ENCODE assay signal across 8 cellular contexts in genomic region chr11:86456075-86456939, GRCh38.
DNase-seq lines count a peak whose midpoint lies in the region; ATAC-seq and TF ChIP-seq lines count a peak whose summit lies in the region.

No MANE protein-coding gene starts in this region.

- H3K27me3 Mint-ChIP-seq in activated T-helper 1 cell treated with anti-CD3 and anti-CD28 coated beads, Interleukin-12 subunit alpha, Interleukin-12 subunit beta, Interleukin-2, Interleukin-4 antibody, amounts not matched to agents 30 ng/mL and 10 ng/mL and 1 ng/mL, durations not matched to agents 14 hours and 24 hours and 36 hours (ENCODE audit: insufficient read depth): no peaks in the 10 kb centered on the region
- no peaks in the 10 kb centered on the region for H3K27me3 Mint-ChIP-seq in osteocyte (ENCODE audit: unreplicated experiment)

- H3K27ac Mint-ChIP-seq in activated T-helper 1 cell treated with anti-CD3 and anti-CD28 coated beads, Interleukin-12 subunit alpha, Interleukin-12 subunit beta, Interleukin-2, Interleukin-4 antibody, amounts not matched to agents 30 ng/mL and 10 ng/mL and 1 ng/mL, durations not matched to agents 14 hours and 24 hours and 36 hours: peak overlapping the region; percentile 40
- H3K27ac Mint-ChIP-seq in osteocyte (ENCODE audit: unreplicated experiment): peak overlapping the region; percentile 61

- 0 out of 2 replicates have a peak, but pooled peaks cover 3% of the 10 kb centered on the region for H4K20me1 ChIP-seq in DND-41 (ENCODE audit: insufficient read depth, low read length)

- no peak overlapping the region for H3K27ac ChIP-seq in DND-41 (ENCODE audit: low read length)
- H3K27ac ChIP-seq in foreskin keratinocyte: no peak overlapping the region
- H3K27ac ChIP-seq in thoracic aorta: no peak overlapping the region

- peaks cover 4% of the 10 kb centered on the region for H3K36me3 Mint-ChIP-seq in activated T-helper 1 cell treated with anti-CD3 and anti-CD28 coated beads, Interleukin-12 subunit alpha, Interleukin-12 subunit beta, Interleukin-2, Interleukin-4 antibody, amounts not matched to agents 30 ng/mL and 10 ng/mL and 1 ng/mL, durations not matched to agents 14 hours and 24 hours and 36 hours (ENCODE audit: low read depth)
- H3K36me3 Mint-ChIP-seq in osteocyte (ENCODE audit: unreplicated experiment): no peaks in the 10 kb centered on the region

- peaks cover 75% of the 10 kb centered on the region for H3K4me1 Mint-ChIP-seq in activated T-helper 1 cell treated with anti-CD3 and anti-CD28 coated beads, Interleukin-12 subunit alpha, Interleukin-12 subunit beta, Interleukin-2, Interleukin-4 antibody, amounts not matched to agents 30 ng/mL and 10 ng/mL and 1 ng/mL, durations not matched to agents 14 hours and 24 hours and 36 hours (ENCODE audit: low read depth)
- H3K4me1 Mint-ChIP-seq in osteocyte (ENCODE audit: unreplicated experiment): peaks cover 54% of the 10 kb centered on the region

- no peaks in the 10 kb centered on the region for H3K9me3 ChIP-seq in DND-41 (ENCODE audit: insufficient read depth, low read length, severe bottlenecking)
- no peaks in the 10 kb centered on the region for H3K9me3 ChIP-seq in thoracic aorta

- H3K4me2 ChIP-seq in DND-41 (ENCODE audit: insufficient read depth, low read length): no peak overlapping the region

- no peaks in the 10 kb centered on the region for H3K36me3 ChIP-seq in DND-41 (ENCODE audit: insufficient read depth, low read length)
- H3K36me3 ChIP-seq in thoracic aorta: no peaks in the 10 kb centered on the region

- H3K4me3 Mint-ChIP-seq in activated T-helper 1 cell treated with anti-CD3 and anti-CD28 coated beads, Interleukin-12 subunit alpha, Interleukin-12 subunit beta, Interleukin-2, Interleukin-4 antibody, amounts not matched to agents 30 ng/mL and 10 ng/mL and 1 ng/mL, durations not matched to agents 14 hours and 24 hours and 36 hours: no peak overlapping the region
- H3K4me3 Mint-ChIP-seq in osteocyte (ENCODE audit: unreplicated experiment): no peak overlapping the region

- peak; percentile 97 for ATAC-seq in DND-41 (ENCODE audit: insufficient read depth, low read depth)
- peak; percentile 88 for ATAC-seq in GM21723 (IDR thresholded peaks at IDR 0.05; ENCODE audit: unreplicated experiment)
- ATAC-seq in foreskin keratinocyte: peak; percentile 63
- no peak for ATAC-seq in thoracic aorta (ENCODE audit: insufficient number of reproducible peaks, low FRiP score, low read depth)

- H3K27me3 ChIP-seq in DND-41 (ENCODE audit: insufficient read depth, low read length, poor library complexity) (peaks cover 4% of the 10 kb centered on the region), foreskin keratinocyte (no peaks in the 10 kb centered on the region), thoracic aorta (replicated peaks; ENCODE audit: insufficient read depth) (no peaks in the 10 kb centered on the region)

- H3K9me3 Mint-ChIP-seq in activated T-helper 1 cell treated with anti-CD3 and anti-CD28 coated beads, Interleukin-12 subunit alpha, Interleukin-12 subunit beta, Interleukin-2, Interleukin-4 antibody, amounts not matched to agents 30 ng/mL and 10 ng/mL and 1 ng/mL, durations not matched to agents 14 hours and 24 hours and 36 hours: no peaks in the 10 kb centered on the region
- H3K9me3 Mint-ChIP-seq in osteocyte (ENCODE audit: unreplicated experiment): no peaks in the 10 kb centered on the region

- H3K79me2 ChIP-seq in DND-41 (ENCODE audit: insufficient read depth, low read length): no peaks in the 10 kb centered on the region

- intact Hi-C loops in activated T-helper 1 cell treated with anti-CD3 and anti-CD28 coated beads, Interleukin-12 subunit alpha, Interleukin-12 subunit beta, Interleukin-2, Interleukin-4 antibody, amounts not matched to agents 30 ng/mL and 10 ng/mL and 1 ng/mL, durations not matched to agents 14 hours and 24 hours and 36 hours (cut with micrococcal nuclease): loop anchor here (1.0 to 5.0 kb wide), 7 partner anchors 68 to 602 kb away; partner anchors contain the start of gene CCDC83

- H3K4me3 ChIP-seq in DND-41 (ENCODE audit: low read depth in 1 of 2, low read length in 2 of 2) (no peak overlapping the region), thoracic aorta (no peak overlapping the region)

- no peaks in the 10 kb centered on the region for H3K4me1 ChIP-seq in DND-41 (ENCODE audit: insufficient read depth, low read length)
- peaks cover 22% of the 10 kb centered on the region for H3K4me1 ChIP-seq in foreskin keratinocyte
- peaks cover 8 to 41% of the 10 kb centered on the region in 2 donors for H3K4me1 ChIP-seq in thoracic aorta (ENCODE audit: control insufficient read depth in 1 of 2, low read depth in 2 of 2)

- TF ChIP-seq CTCF in DND-41 (IDR thresholded peaks at IDR 0.05; ENCODE audit: borderline replicate concordance, extremely low read depth, low read length, poor library complexity, severe bottlenecking) (peak; percentile 93), foreskin keratinocyte (conservative IDR thresholded peaks at IDR 0.05) (peak; percentile 96), osteocyte (IDR thresholded peaks at IDR 0.05) (peak; percentile 94), thoracic aorta (IDR thresholded peaks at IDR 0.05) (peak; percentile 89)

- DNase-seq in DND-41 (peak; percentile 75), KG1 (lab: John Stamatoyannopoulos, UW) (peak; percentile 78), RPMI7951 (ENCODE audit: low read depth) (peak; percentile 79), foreskin keratinocyte (peak; percentile 21 to 64), osteocyte (ENCODE audit: extremely low spot score, unreplicated experiment) (peak; percentile 93), thoracic aorta (ENCODE audit: low spot score) (peak; percentile 62)
- peak; percentile 71 for DNase-seq in activated T-helper 1 cell treated with anti-CD3 and anti-CD28 coated beads, Interleukin-12 subunit alpha, Interleukin-12 subunit beta, Interleukin-2, Interleukin-4 antibody, amounts not matched to agents 30 ng/mL and 10 ng/mL and 1 ng/mL, durations not matched to agents 14 hours and 24 hours and 36 hours (ENCODE audit: low spot score)

- H2AFZ ChIP-seq in DND-41 (ENCODE audit: low read depth, low read length): no peak overlapping the region

- no peak overlapping the region for H3K9ac ChIP-seq in DND-41 (ENCODE audit: low read depth, low read length)

Comparison
In these comparisons a context has a peak if more than half of its experiments do, and no peak if none do; other contexts are left out.
1. DNase-seq: peak in every context shown above with its lines; median percentile 93 in osteocyte; 79 in RPMI7951; 78 in KG1; 75 in DND-41; 71 in activated T-helper 1 cell treated with anti-CD3 and anti-CD28 coated beads, Interleukin-12 subunit alpha, Interleukin-12 subunit beta, Interleukin-2, Interleukin-4 antibody, amounts not matched to agents 30 ng/mL and 10 ng/mL and 1 ng/mL, durations not matched to agents 14 hours and 24 hours and 36 hours; 62 in thoracic aorta; 42 in foreskin keratinocyte.